ENCODE assay signal across 1 cellular context in the genomic region with DNA sequence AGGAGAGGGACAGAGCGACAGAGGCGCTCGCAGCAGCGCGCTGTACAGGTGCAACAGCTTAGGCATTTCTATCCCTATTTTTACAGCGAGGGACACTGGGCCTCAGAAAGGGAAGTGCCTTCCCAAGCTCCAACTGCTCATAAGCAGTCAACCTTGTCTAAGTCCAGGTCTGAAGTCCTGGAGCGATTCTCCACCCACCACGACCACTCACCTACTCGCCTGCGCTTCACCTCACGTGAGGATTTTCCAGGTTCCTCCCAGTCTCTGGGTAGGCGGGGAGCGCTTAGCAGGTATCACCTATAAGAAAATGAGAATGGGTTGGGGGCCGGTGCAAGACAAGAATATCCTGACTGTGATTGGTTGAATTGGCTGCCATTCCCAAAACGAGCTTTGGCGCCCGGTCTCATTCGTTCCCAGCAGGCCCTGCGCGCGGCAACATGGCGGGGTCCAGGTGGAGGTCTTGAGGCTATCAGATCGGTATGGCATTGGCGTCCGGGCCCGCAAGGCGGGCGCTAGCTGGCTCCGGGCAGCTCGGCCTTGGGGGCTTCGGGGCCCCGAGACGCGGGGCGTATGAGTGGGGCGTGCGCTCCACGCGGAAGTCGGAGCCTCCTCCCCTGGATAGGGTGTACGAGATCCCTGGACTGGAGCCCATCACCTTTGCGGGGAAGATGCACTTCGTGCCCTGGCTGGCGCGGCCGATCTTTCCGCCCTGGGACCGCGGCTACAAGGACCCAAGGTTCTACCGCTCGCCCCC.
A peak's percentile ranks its signal among the peaks of the same experiment; 100 is the strongest.
TF ChIP-seq lines count a peak whose summit lies in the region.

A gene with protein sequence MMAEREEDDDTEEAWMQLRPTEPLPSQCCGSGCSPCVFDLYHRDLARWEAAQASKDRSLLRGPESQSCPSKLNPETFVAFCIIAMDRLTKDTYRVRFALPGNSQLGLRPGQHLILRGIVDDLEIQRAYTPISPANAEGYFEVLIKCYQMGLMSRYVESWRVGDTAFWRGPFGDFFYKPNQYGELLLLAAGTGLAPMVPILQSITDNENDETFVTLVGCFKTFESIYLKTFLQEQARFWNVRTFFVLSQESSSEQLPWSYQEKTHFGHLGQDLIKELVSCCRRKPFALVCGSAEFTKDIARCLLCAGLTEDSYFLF (minus strand): TSS at position 266 of the 754 bp plus-strand sequence. CDS start 4,414 bp downstream, outside the sequence.
MRPL37 (plus strand) TSS at position 403 of the 754 bp plus-strand sequence; CDS start at position 480, 77 bp downstream.

TF ChIP-seq in K562, 482 proteins besides CTCF, POLR2A, EP300 and RAD21 (continued from another document and continues in another):
- TF ChIP-seq ATF6 (CRISPR knock-in tag; IDR thresholded peaks at IDR 0.05) (0 out of 2 replicates have a peak, but pooled peaks have one; percentile 33), ZBTB40 (IDR thresholded peaks at IDR 0.05) (peak; percentile 8; the same call in 1 of the 2 replicates), ZBTB40 (CRISPR knock-in tag; IDR thresholded peaks at IDR 0.05) (no peak), HDAC1 (IDR thresholded peaks at IDR 0.05) (peak in 1 of 2 experiments; percentile 83; a peak in 2 of 4 replicates), ZNF165 (CRISPR knock-in tag; IDR thresholded peaks at IDR 0.05; ENCODE audit: borderline replicate concordance) (no peak), MYBL2 (IDR thresholded peaks at IDR 0.05; ENCODE audit: low read depth) (no peak), MYBL2 (CRISPR knock-in tag; IDR thresholded peaks at IDR 0.05; ENCODE audit: borderline replicate concordance) (no peak), ZNF274 (IDR thresholded peaks at IDR 0.05; ENCODE audit: borderline replicate concordance, low read depth, low read length) (no peak), KDM4B (IDR thresholded peaks at IDR 0.05; ENCODE audit: borderline replicate concordance in 2 of 2, low read depth in 1 of 2) (no peak), CTCFL (IDR thresholded peaks at IDR 0.05; ENCODE audit: borderline replicate concordance, insufficient read depth, low read depth, low read length, poor library complexity, severe bottlenecking) (no peak), SP1 (CRISPR knock-in tag; IDR thresholded peaks at IDR 0.05) (peak; percentile 75; the same call in 1 of the 2 replicates), HNRNPK (IDR thresholded peaks at IDR 0.05; ENCODE audit: low read depth, low read length, poor library complexity, severe bottlenecking) (no peak), TBL1XR1 (IDR thresholded peaks at IDR 0.05; ENCODE audit: low read length in 2 of 2) (no peak), ZFP36 (IDR thresholded peaks at IDR 0.05; ENCODE audit: low read depth, low read length, partially characterized antibody) (no peak), ZNF324 (CRISPR knock-in tag; IDR thresholded peaks at IDR 0.05) (0 out of 2 replicates have a peak, but pooled peaks have one; percentile 24), KDM2B (CRISPR knock-in tag; IDR thresholded peaks at IDR 0.05) (0 out of 2 replicates have a peak, but pooled peaks have one; percentile 21), HSF4 (CRISPR knock-in tag; IDR thresholded peaks at IDR 0.05; ENCODE audit: borderline replicate concordance) (no peak), ARID2 (IDR thresholded peaks at IDR 0.05) (peak; percentile 30; the same call in 1 of the 2 replicates), ZBTB2 (IDR thresholded peaks at IDR 0.05) (no peak), MEF2D (tag; conservative IDR thresholded peaks at IDR 0.05; ENCODE audit: low read depth) (no peak; the same call in 1 of the 2 replicates), HDAC2 (IDR thresholded peaks at IDR 0.05) (peak; percentile 72; the same call in 1 of the 2 replicates), RHOXF2B (CRISPR knock-in tag; conservative IDR thresholded peaks at IDR 0.05) (no peak), CREM (IDR thresholded peaks at IDR 0.05; ENCODE audit: low read depth) (peak; percentile 82), DDX20 (tag; IDR thresholded peaks at IDR 0.05; ENCODE audit: low read depth) (no peak), PCBP1 (IDR thresholded peaks at IDR 0.05; ENCODE audit: low read depth, low read length, poor library complexity, severe bottlenecking) (no peak), NFATC3 (IDR thresholded peaks at IDR 0.05) (no peak), ZNF57 (CRISPR knock-in tag; IDR thresholded peaks at IDR 0.05) (no peak), NCOA6 (IDR thresholded peaks at IDR 0.05) (no peak), KAT7 (CRISPR knock-in tag; IDR thresholded peaks at IDR 0.05; ENCODE audit: borderline replicate concordance) (no peak), ETS2 (tag; IDR thresholded peaks at IDR 0.05; ENCODE audit: borderline replicate concordance, poor library complexity, severe bottlenecking) (no peak), ZNF253 (CRISPR knock-in tag; conservative IDR thresholded peaks at IDR 0.05) (no peak)
- TF ChIP-seq, protein P1, sequence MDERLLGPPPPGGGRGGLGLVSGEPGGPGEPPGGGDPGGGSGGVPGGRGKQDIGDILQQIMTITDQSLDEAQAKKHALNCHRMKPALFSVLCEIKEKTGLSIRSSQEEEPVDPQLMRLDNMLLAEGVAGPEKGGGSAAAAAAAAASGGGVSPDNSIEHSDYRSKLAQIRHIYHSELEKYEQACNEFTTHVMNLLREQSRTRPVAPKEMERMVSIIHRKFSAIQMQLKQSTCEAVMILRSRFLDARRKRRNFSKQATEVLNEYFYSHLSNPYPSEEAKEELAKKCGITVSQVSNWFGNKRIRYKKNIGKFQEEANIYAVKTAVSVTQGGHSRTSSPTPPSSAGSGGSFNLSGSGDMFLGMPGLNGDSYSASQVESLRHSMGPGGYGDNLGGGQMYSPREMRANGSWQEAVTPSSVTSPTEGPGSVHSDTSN (CRISPR knock-in tag; IDR thresholded peaks at IDR 0.05; ENCODE audit: low read depth) = peak; percentile 98
- TF ChIP-seq, protein P1 (tag; conservative IDR thresholded peaks at IDR 0.05; ENCODE audit: low read depth) = peak; percentile 100
- TF ChIP-seq, protein P2, sequence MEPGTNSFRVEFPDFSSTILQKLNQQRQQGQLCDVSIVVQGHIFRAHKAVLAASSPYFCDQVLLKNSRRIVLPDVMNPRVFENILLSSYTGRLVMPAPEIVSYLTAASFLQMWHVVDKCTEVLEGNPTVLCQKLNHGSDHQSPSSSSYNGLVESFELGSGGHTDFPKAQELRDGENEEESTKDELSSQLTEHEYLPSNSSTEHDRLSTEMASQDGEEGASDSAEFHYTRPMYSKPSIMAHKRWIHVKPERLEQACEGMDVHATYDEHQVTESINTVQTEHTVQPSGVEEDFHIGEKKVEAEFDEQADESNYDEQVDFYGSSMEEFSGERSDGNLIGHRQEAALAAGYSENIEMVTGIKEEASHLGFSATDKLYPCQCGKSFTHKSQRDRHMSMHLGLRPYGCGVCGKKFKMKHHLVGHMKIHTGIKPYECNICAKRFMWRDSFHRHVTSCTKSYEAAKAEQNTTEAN (CRISPR knock-in tag; IDR thresholded peaks at IDR 0.05) = no peak
- TF ChIP-seq, protein P3, sequence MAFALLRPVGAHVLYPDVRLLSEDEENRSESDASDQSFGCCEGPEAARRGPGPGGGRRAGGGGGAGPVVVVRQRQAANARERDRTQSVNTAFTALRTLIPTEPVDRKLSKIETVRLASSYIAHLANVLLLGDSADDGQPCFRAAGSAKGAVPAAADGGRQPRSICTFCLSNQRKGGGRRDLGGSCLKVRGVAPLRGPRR (CRISPR knock-in tag; IDR thresholded peaks at IDR 0.05) = no peak
